In genomic region chr5:94818904-94819303, GRCh38 we compare ENCODE assay signal across 30 cellular contexts.
DNase-seq lines count a peak whose midpoint lies in the region; ATAC-seq, FAIRE-seq and TF ChIP-seq lines count a peak whose summit lies in the region.
"Had no signal": no experiment of that assay in that cellular context is flagged by ENCODE, and none has a peak within 500 bp of the region (broad histone marks: within the 10 kb centered on the region; RNA-seq: fewer than 3 reads in every experiment).

No MANE protein-coding gene starts in this region.

- no peak overlapping the region for H3K4me3 ChIP-seq in A549
- H3K4me3 ChIP-seq in HEK293 (ENCODE audit: low read depth, low read length), result no peak overlapping the region
- H3K4me3 ChIP-seq: BLaER1; BLaER1 treated with 17β-estradiol and CSF1 and Interleukin-3, amounts not matched to agents 10 nM and 100 nM had no signal

- H3K36me3 ChIP-seq in HEK293 (ENCODE audit: control insufficient read depth in 2 of 2, insufficient read depth in 1 of 2, low read length in 2 of 2), result no peaks in the 10 kb centered on the region
- H3K36me3 ChIP-seq: BE2C, BLaER1 had no signal

- H3K9me3 ChIP-seq in A549 (no peaks in the 10 kb centered on the region), HEK293 (ENCODE audit: control insufficient read depth, insufficient read depth, low read depth, low read length) (no peaks in the 10 kb centered on the region)
- H3K9me3 ChIP-seq: BE2C; BLaER1; BLaER1 treated with 17β-estradiol and CSF1 and Interleukin-3, amounts not matched to agents 10 nM and 100 nM; Caco-2 had no signal

- POLR2A ChIA-PET in A549 (lab: Yijun Ruan, JAX), result no interaction called here
- POLR2A ChIA-PET in HEK293 (lab: Yijun Ruan, JAX), result no interaction called here

- no peak for TF ChIP-seq RAD21 in A549 (conservative IDR thresholded peaks at IDR 0.05 in 1 of 2, IDR thresholded peaks at IDR 0.05 in 1 of 2)

- FAIRE-seq in A549 (lab: Jason Lieb, UNC), result no peak
- FAIRE-seq: A204.1, D721Med had no signal

- CTCF ChIA-PET in A549 (lab: Yijun Ruan, JAX) (no interaction called here), HEK293 (lab: Yijun Ruan, JAX) (interaction anchor here (0.6 kb wide), 1 partner anchor 295 kb away, joined by 3 read pairs; no protein-coding TSS in a partner anchor)

- TF ChIP-seq EP300 in A549 (IDR thresholded peaks at IDR 0.05), result no peak

- no peak overlapping the region for H3K4me2 ChIP-seq in A549
- H3K4me2 ChIP-seq: BLaER1; BLaER1 treated with 17β-estradiol and CSF1 and Interleukin-3, amounts not matched to agents 10 nM and 100 nM had no signal

- TF ChIP-seq POLR2A in A549 (IDR thresholded peaks at IDR 0.05; ENCODE audit: low read length), result no peak

- H3K4me1 ChIP-seq in A549 (no peaks in the 10 kb centered on the region), HEK293 (ENCODE audit: control insufficient read depth, insufficient read depth, low read length) (no peaks in the 10 kb centered on the region)
- H3K4me1 ChIP-seq: BE2C; BLaER1; BLaER1 treated with 17β-estradiol and CSF1 and Interleukin-3, amounts not matched to agents 10 nM and 100 nM; Caco-2 had no signal

- DNase-seq in A549 (ENCODE audit: low read depth in 1 of 2, low spot score in 1 of 2) (no peak), NCI-H446 treated with DMSO at 0.1 percent for 48 hours (lab: John Stamatoyannopoulos, UW) (no peak)
- DNase-seq: 8988T; ACHN; AML-193; BE2C; C1 segment of cervical spinal cord; Caco-2; Calu3; CD4-positive, alpha-beta memory T cell; CD4-positive, alpha-beta T cell; CD4-positive, CD25-positive, alpha-beta regulatory T cell; CD8-positive, alpha-beta memory T cell; CD8-positive, alpha-beta T cell; COR-L47; DMS 273 treated with DMSO at 0.1 percent for 48 hours; DMS153; DMS53; DMS79; DMS79 treated with DMSO at 0.1 percent for 48 hours; DND-41; EL had no signal

- no peak overlapping the region for H3K27ac ChIP-seq in A549
- no peak overlapping the region for H3K27ac ChIP-seq in HEK293 (ENCODE audit: extremely low read depth, low read depth, low read length)
- H3K27ac ChIP-seq: 22Rv1; BLaER1; BLaER1 treated with 17β-estradiol and CSF1 and Interleukin-3, amounts not matched to agents 10 nM and 100 nM; C4-2B had no signal

- TF ChIP-seq CTCF in A549 (IDR thresholded peaks at IDR 0.05) (no peak), HEK293 (tag by site-specific recombination; IDR thresholded peaks at IDR 0.05) (no peak)

- 68% methylated on average over 5 of the region's 5 CpGs for WGBS in A549 (ENCODE audit: missing lambda C conversion rate)

- no peak for ATAC-seq in A549
- ATAC-seq in HG03045 (IDR thresholded peaks at IDR 0.05; ENCODE audit: unreplicated experiment), result no peak
- ATAC-seq: CD8-positive, alpha-beta T cell had no signal

TF ChIP-seq in A549, 52 proteins besides CTCF, POLR2A, EP300 and RAD21:
- TF ChIP-seq, protein P1, sequence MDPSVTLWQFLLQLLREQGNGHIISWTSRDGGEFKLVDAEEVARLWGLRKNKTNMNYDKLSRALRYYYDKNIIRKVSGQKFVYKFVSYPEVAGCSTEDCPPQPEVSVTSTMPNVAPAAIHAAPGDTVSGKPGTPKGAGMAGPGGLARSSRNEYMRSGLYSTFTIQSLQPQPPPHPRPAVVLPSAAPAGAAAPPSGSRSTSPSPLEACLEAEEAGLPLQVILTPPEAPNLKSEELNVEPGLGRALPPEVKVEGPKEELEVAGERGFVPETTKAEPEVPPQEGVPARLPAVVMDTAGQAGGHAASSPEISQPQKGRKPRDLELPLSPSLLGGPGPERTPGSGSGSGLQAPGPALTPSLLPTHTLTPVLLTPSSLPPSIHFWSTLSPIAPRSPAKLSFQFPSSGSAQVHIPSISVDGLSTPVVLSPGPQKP (IDR thresholded peaks at IDR 0.05; ENCODE audit: low read depth, low read length), result no peak
- no peak for TF ChIP-seq EHMT2 (IDR thresholded peaks at IDR 0.05; ENCODE audit: low read depth)
- peak; percentile 74 for TF ChIP-seq ZC3H11A (IDR thresholded peaks at IDR 0.05)
- TF ChIP-seq REST (IDR thresholded peaks at IDR 0.05), result no peak
- TF ChIP-seq, protein P2, sequence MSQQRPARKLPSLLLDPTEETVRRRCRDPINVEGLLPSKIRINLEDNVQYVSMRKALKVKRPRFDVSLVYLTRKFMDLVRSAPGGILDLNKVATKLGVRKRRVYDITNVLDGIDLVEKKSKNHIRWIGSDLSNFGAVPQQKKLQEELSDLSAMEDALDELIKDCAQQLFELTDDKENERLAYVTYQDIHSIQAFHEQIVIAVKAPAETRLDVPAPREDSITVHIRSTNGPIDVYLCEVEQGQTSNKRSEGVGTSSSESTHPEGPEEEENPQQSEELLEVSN (IDR thresholded peaks at IDR 0.05; ENCODE audit: borderline replicate concordance, low read depth), result no peak
- no peak for TF ChIP-seq CHD4 (IDR thresholded peaks at IDR 0.05; ENCODE audit: borderline replicate concordance)

TF ChIP-seq in HEK293, 187 proteins besides CTCF, POLR2A, EP300 and RAD21 (continues in another document):
- TF ChIP-seq BCL6B (tag by site-specific recombination; IDR thresholded peaks at IDR 0.05) (no peak), ZNF510 (tag by site-specific recombination; IDR thresholded peaks at IDR 0.05; ENCODE audit: insufficient replicate concordance) (peak; percentile 66), TRIM28 (IDR thresholded peaks at IDR 0.05; ENCODE audit: borderline replicate concordance, low read length) (no peak), ZNF558 (tag by site-specific recombination; IDR thresholded peaks at IDR 0.05) (0 out of 2 replicates have a peak, but pooled peaks have one; percentile 42), HOXC10 (CRISPR knock-in tag; IDR thresholded peaks at IDR 0.05) (no peak), GLI2 (tag by site-specific recombination; IDR thresholded peaks at IDR 0.05; ENCODE audit: borderline replicate concordance, low read depth) (no peak; the same call in 1 of the 2 replicates)
- TF ChIP-seq, protein P3, sequence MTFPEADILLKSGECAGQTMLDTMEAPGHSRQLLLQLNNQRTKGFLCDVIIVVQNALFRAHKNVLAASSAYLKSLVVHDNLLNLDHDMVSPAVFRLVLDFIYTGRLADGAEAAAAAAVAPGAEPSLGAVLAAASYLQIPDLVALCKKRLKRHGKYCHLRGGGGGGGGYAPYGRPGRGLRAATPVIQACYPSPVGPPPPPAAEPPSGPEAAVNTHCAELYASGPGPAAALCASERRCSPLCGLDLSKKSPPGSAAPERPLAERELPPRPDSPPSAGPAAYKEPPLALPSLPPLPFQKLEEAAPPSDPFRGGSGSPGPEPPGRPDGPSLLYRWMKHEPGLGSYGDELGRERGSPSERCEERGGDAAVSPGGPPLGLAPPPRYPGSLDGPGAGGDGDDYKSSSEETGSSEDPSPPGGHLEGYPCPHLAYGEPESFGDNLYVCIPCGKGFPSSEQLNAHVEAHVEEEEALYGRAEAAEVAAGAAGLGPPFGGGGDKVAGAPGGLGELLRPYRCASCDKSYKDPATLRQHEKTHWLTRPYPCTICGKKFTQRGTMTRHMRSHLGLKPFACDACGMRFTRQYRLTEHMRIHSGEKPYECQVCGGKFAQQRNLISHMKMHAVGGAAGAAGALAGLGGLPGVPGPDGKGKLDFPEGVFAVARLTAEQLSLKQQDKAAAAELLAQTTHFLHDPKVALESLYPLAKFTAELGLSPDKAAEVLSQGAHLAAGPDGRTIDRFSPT (tag by site-specific recombination; IDR thresholded peaks at IDR 0.05), result no peak
- TF ChIP-seq, protein P4, sequence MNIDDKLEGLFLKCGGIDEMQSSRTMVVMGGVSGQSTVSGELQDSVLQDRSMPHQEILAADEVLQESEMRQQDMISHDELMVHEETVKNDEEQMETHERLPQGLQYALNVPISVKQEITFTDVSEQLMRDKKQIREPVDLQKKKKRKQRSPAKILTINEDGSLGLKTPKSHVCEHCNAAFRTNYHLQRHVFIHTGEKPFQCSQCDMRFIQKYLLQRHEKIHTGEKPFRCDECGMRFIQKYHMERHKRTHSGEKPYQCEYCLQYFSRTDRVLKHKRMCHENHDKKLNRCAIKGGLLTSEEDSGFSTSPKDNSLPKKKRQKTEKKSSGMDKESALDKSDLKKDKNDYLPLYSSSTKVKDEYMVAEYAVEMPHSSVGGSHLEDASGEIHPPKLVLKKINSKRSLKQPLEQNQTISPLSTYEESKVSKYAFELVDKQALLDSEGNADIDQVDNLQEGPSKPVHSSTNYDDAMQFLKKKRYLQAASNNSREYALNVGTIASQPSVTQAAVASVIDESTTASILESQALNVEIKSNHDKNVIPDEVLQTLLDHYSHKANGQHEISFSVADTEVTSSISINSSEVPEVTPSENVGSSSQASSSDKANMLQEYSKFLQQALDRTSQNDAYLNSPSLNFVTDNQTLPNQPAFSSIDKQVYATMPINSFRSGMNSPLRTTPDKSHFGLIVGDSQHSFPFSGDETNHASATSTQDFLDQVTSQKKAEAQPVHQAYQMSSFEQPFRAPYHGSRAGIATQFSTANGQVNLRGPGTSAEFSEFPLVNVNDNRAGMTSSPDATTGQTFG (tag by site-specific recombination; IDR thresholded peaks at IDR 0.05; ENCODE audit: borderline replicate concordance), result no peak

Comparison
In these comparisons a context has a peak if more than half of its experiments do, and no peak if none do; other contexts are left out.
1. Of the 5 proteins assayed by ChIP-seq in both HEK293 and A549: peak only in HEK293: REST; only in A549: none; in both: none; in neither: 4.